ENCODE assay signal across 14 cellular contexts in genomic region chr19:55069859-55070225, GRCh38. TPM values are rescaled to one million over a fixed set of nuclear protein-coding genes. Genes with fewer than 3 reads are reported as not detected.
A peak's percentile ranks its signal among the peaks of the same experiment; 100 is the strongest.
DNase-seq lines count a peak whose midpoint lies in the region; ATAC-seq and TF ChIP-seq lines count a peak whose summit lies in the region.
"Had no signal": no experiment of that assay in that cellular context is flagged by ENCODE, and none has a peak within 500 bp of the region (broad histone marks: within the 10 kb centered on the region; RNA-seq: fewer than 3 reads in every experiment).

No MANE protein-coding gene starts in this region.

- H3K27ac ChIP-seq in body of pancreas (peak overlapping the region in 3 of 4 donors; percentile 74 to 77 (median 76)), upper lobe of left lung (peak overlapping the region; percentile 67 to 80 (median 72))
- H3K27ac ChIP-seq: psoas muscle had no signal

- H3K27me3 ChIP-seq in body of pancreas: no peaks in the 10 kb centered on the region
- no peaks in the 10 kb centered on the region for H3K27me3 ChIP-seq in upper lobe of left lung

- peaks cover 9% of the 10 kb centered on the region for H3K4me1 Mint-ChIP-seq in activated naive CD4-positive, alpha-beta T cell treated with anti-CD3 and anti-CD28 coated beads, Interleukin-2, amount 50 U/mL, for 24 hours
- H3K4me1 Mint-ChIP-seq in activated naive CD4-positive, alpha-beta T cell treated with anti-CD3 and anti-CD28 coated beads, Interleukin-2, amount 10 ng/mL, durations not matched to agents 7 days and 5 days: peaks cover 18% of the 10 kb centered on the region
- H3K4me1 Mint-ChIP-seq in memory B cell: peaks cover 8% of the 10 kb centered on the region

- H3K4me1 ChIP-seq in body of pancreas (peaks cover 18% of the 10 kb centered on the region), upper lobe of left lung (peaks cover 3 to 14% (median 9%) of the 10 kb centered on the region in 4 donors)
- H3K4me1 ChIP-seq: foreskin keratinocyte, psoas muscle had no signal

- no peak for ATAC-seq in body of pancreas
- ATAC-seq in memory B cell (ENCODE audit: low read depth): no peak
- no peak for ATAC-seq in upper lobe of left lung (ENCODE audit: low FRiP score in 2 of 2)

- DNase-seq in activated naive CD4-positive, alpha-beta T cell treated with anti-CD3 and anti-CD28 coated beads, Interleukin-2, amount 10 ng/mL, durations not matched to agents 7 days and 5 days: no peak
- DNase-seq in body of pancreas: no peak
- DNase-seq in memory B cell (ENCODE audit: low spot score in 2 of 2): no peak
- no peak for DNase-seq in upper lobe of left lung
- DNase-seq in iPS-NIHi7 (ENCODE audit: extremely low spot score): no peak
- DNase-seq in NCI-H1436 (lab: John Stamatoyannopoulos, UW): no peak
- no peak for DNase-seq in NCI-H1436 treated with DMSO at 0.1 percent for 48 hours (lab: John Stamatoyannopoulos, UW)
- DNase-seq: activated T-cell treated with anti-CD3 and anti-CD28 coated beads, Interleukin-2, amount 50 U/mL, for 1 hour; cerebellar nuclear complex; left ventricle myocardium superior; psoas muscle; stimulated activated CD4-positive, alpha-beta T cell treated with anti-CD3 and anti-CD28 coated beads, Interleukin-4, amount 100 ng/mL, for 1 hour had no signal

- TF ChIP-seq CTCF in body of pancreas (IDR thresholded peaks at IDR 0.05) (no peak), upper lobe of left lung (IDR thresholded peaks at IDR 0.05) (no peak)

- TF ChIP-seq POLR2A in body of pancreas (IDR thresholded peaks at IDR 0.05) (no peak), upper lobe of left lung (IDR thresholded peaks at IDR 0.05) (no peak)

- H3K4me3 ChIP-seq in body of pancreas: no peak overlapping the region
- H3K4me3 ChIP-seq in upper lobe of left lung: peak overlapping the region in 2 of 4 donors; percentile 46 to 47
- H3K4me3 ChIP-seq: psoas muscle had no signal

- CTCF ChIA-PET in activated naive CD4-positive, alpha-beta T cell treated with anti-CD3 and anti-CD28 coated beads, Interleukin-2, amount 10 ng/mL, durations not matched to agents 7 days and 5 days (lab: Charles Lee): no interaction called here

- H3K9me3 ChIP-seq in body of pancreas (no peaks in the 10 kb centered on the region), upper lobe of left lung (no peaks in the 10 kb centered on the region)
- H3K9me3 ChIP-seq: psoas muscle had no signal

- WGBS in body of pancreas, 2 donors: 54 to 73% methylated on average over 3 of the region's 3 CpGs
- 86 to 91% methylated on average over 3 of the region's 3 CpGs for WGBS in upper lobe of left lung, 2 donors

- H3K27ac Mint-ChIP-seq in activated naive CD4-positive, alpha-beta T cell treated with anti-CD3 and anti-CD28 coated beads, Interleukin-2, amount 50 U/mL, for 24 hours: peak overlapping the region; percentile 32
- H3K27ac Mint-ChIP-seq in activated naive CD4-positive, alpha-beta T cell treated with anti-CD3 and anti-CD28 coated beads, Interleukin-2, amount 10 ng/mL, durations not matched to agents 7 days and 5 days: no peak overlapping the region
- H3K27ac Mint-ChIP-seq in memory B cell: no peak overlapping the region

- peaks cover 43% of the 10 kb centered on the region for H3K27me3 Mint-ChIP-seq in activated naive CD4-positive, alpha-beta T cell treated with anti-CD3 and anti-CD28 coated beads, Interleukin-2, amount 50 U/mL, for 24 hours
- peaks cover 92% of the 10 kb centered on the region for H3K27me3 Mint-ChIP-seq in activated naive CD4-positive, alpha-beta T cell treated with anti-CD3 and anti-CD28 coated beads, Interleukin-2, amount 10 ng/mL, durations not matched to agents 7 days and 5 days
- peaks cover 38% of the 10 kb centered on the region for H3K27me3 Mint-ChIP-seq in memory B cell

- intact Hi-C loops in body of pancreas (cut with DNase I): no loop called here

- no peaks in the 10 kb centered on the region for H3K9me3 Mint-ChIP-seq in activated naive CD4-positive, alpha-beta T cell treated with anti-CD3 and anti-CD28 coated beads, Interleukin-2, amount 50 U/mL, for 24 hours
- H3K9me3 Mint-ChIP-seq in activated naive CD4-positive, alpha-beta T cell treated with anti-CD3 and anti-CD28 coated beads, Interleukin-2, amount 10 ng/mL, durations not matched to agents 7 days and 5 days: no peaks in the 10 kb centered on the region
- peaks cover 4% of the 10 kb centered on the region for H3K9me3 Mint-ChIP-seq in memory B cell

- peaks cover 5% of the 10 kb centered on the region for H3K36me3 Mint-ChIP-seq in activated naive CD4-positive, alpha-beta T cell treated with anti-CD3 and anti-CD28 coated beads, Interleukin-2, amount 50 U/mL, for 24 hours
- H3K36me3 Mint-ChIP-seq in activated naive CD4-positive, alpha-beta T cell treated with anti-CD3 and anti-CD28 coated beads, Interleukin-2, amount 10 ng/mL, durations not matched to agents 7 days and 5 days: no peaks in the 10 kb centered on the region
- H3K36me3 Mint-ChIP-seq in memory B cell: peaks cover 2% of the 10 kb centered on the region

- H3K4me3 Mint-ChIP-seq in activated naive CD4-positive, alpha-beta T cell treated with anti-CD3 and anti-CD28 coated beads, Interleukin-2, amount 50 U/mL, for 24 hours: peak overlapping the region; percentile 71
- H3K4me3 Mint-ChIP-seq in activated naive CD4-positive, alpha-beta T cell treated with anti-CD3 and anti-CD28 coated beads, Interleukin-2, amount 10 ng/mL, durations not matched to agents 7 days and 5 days: no peak overlapping the region
- peak overlapping the region; percentile 57 for H3K4me3 Mint-ChIP-seq in memory B cell

- no peak for TF ChIP-seq EP300 in upper lobe of left lung (IDR thresholded peaks at IDR 0.05)

- H3K36me3 ChIP-seq in body of pancreas (replicated peaks in 1 of 2; ENCODE audit: insufficient read depth in 1 of 2, low read depth in 2 of 2) (no peaks in the 10 kb centered on the region), upper lobe of left lung (no peaks in the 10 kb centered on the region)

RNA-seq across cellular contexts. Expression of gene EPS8L1, which starts 5.8 kb away (rescaled TPM):
- 10 to 100 TPM; 22.1 to 23.3 TPM for total RNA-seq in body of pancreas
- 10 to 100 TPM; 30.2 to 55.7 (median 43.3) TPM for total RNA-seq in upper lobe of left lung

RNA-seq across cellular contexts. Expression of gene RDH13, which starts 6.9 kb away (rescaled TPM):
- total RNA-seq in body of pancreas (10 to 100 TPM; 18.4 to 20.4 TPM), upper lobe of left lung (10 to 100 TPM; 24.0 to 72.3 (median 28.1) TPM)

RNA-seq across cellular contexts. Expression of gene GP6, which starts 31.8 kb away (rescaled TPM):
- total RNA-seq in body of pancreas (under 1 TPM in 1 of 2 donors, not detected in 1; 0.78 TPM), upper lobe of left lung (1 to 10 TPM in 2 of 6 donors, under 1 TPM in 3, not detected in 1; 0.26 to 6.3 (median 0.98) TPM)
- total RNA-seq: left ventricle myocardium superior had no signal

RNA-seq across cellular contexts. Expression of gene PPP1R12C, which starts 47.6 kb away (rescaled TPM):
- 100 to 1,000 TPM in 1 of 2 donors, 10 to 100 TPM in 1; 81.2 to 135 TPM for total RNA-seq in body of pancreas
- total RNA-seq in upper lobe of left lung: 100 to 1,000 TPM in 5 of 6 donors, 10 to 100 TPM in 1; 99.6 to 369 (median 158) TPM
